ENCODE assay signal across 8 cellular contexts in genomic region chr1:161605762-161606540, GRCh38. TPM values are rescaled to one million over a fixed set of nuclear protein-coding genes. Genes with fewer than 3 reads are reported as not detected.
DNase-seq lines count a peak whose midpoint lies in the region; ATAC-seq and TF ChIP-seq lines count a peak whose summit lies in the region.
"Not testable (repeated sequence)": the region's sequence is repeated elsewhere in the genome, so short reads cannot be mapped to it uniquely, and the experiment has no call there.

No MANE protein-coding gene starts in this region.

- not testable (repeated sequence) for H3K9me3 ChIP-seq in body of pancreas, testis

- not testable (repeated sequence) for TF ChIP-seq CTCF in body of pancreas (IDR thresholded peaks at IDR 0.05); omental fat pad (IDR thresholded peaks at IDR 0.05); testis (IDR thresholded peaks at IDR 0.05)

- 18% methylated on average over 47 of the region's 78 CpGs; no CpG with 5 or more reads in 1 of the 2 donors for WGBS in body of pancreas, 2 donors
- WGBS in testis, 2 donors, result 11 to 15% methylated on average over 26 to 44 of the region's 78 CpGs

- not testable (repeated sequence) for H3K4me1 ChIP-seq in body of pancreas, testis

- H3K36me3 Mint-ChIP-seq in immature natural killer cell, result peaks cover 8 to 35% (median 28%) of the 10 kb centered on the region in 3 donors

- ATAC-seq in HG02642 (IDR thresholded peaks at IDR 0.05; ENCODE audit: poor library complexity, unreplicated experiment) (peak; percentile 57), body of pancreas (peak; percentile 62), omental fat pad (ENCODE audit: low FRiP score) (peak; percentile 94)

- not testable (repeated sequence) for H3K9me3 Mint-ChIP-seq in immature natural killer cell

- H3K36me3 ChIP-seq in body of pancreas (replicated peaks in 1 of 2; ENCODE audit: insufficient read depth in 1 of 2, low read depth in 2 of 2); testis (ENCODE audit: low read depth, missing control alignments): not testable (repeated sequence)

- not testable (repeated sequence) for H3K4me3 ChIP-seq in body of pancreas
- peak overlapping the region in 1 of 2 donors; percentile 31 for H3K4me3 ChIP-seq in testis

- H3K4me1 Mint-ChIP-seq in immature natural killer cell, result peaks cover 4 to 10% of the 10 kb centered on the region in 2 donors

- not testable (repeated sequence) for H3K27ac ChIP-seq in body of pancreas, testis

- peak overlapping the region in 3 of 5 donors; percentile 24 to 55 (median 46) for H3K4me3 Mint-ChIP-seq in immature natural killer cell

- DNase-seq in AG20443 (ENCODE audit: low spot score), result peak; percentile 91
- DNase-seq in activated CD4-positive, alpha-beta T cell treated with anti-CD3 and anti-CD28 coated beads, Interleukin-2, amount 50 U/mL, for 1 hour, result peak; percentile 13
- DNase-seq in body of pancreas, result peak; percentile 9 to 42 (median 27)
- peak; percentile 31 for DNase-seq in fibroblast of peridontal ligament (ENCODE audit: extremely low read depth)
- DNase-seq in immature natural killer cell, result peak in 1 of 3 donors; percentile 7
- peak; percentile 29 for DNase-seq in omental fat pad (ENCODE audit: low spot score)
- peak; percentile 44 for DNase-seq in testis

- H3K27me3 Mint-ChIP-seq in immature natural killer cell (ENCODE audit: low read depth in 3 of 3), result not testable (repeated sequence)

- not testable (repeated sequence) for H3K27me3 ChIP-seq in body of pancreas, testis

- intact Hi-C loops in body of pancreas (cut with DNase I); testis (cut with DNase I; ENCODE audit: low total_unique reads): not testable (repeated sequence)

- TF ChIP-seq POLR2A in body of pancreas (IDR thresholded peaks at IDR 0.05); testis (IDR thresholded peaks at IDR 0.05): not testable (repeated sequence)

- H3K27ac Mint-ChIP-seq in immature natural killer cell, result not testable (repeated sequence)

RNA-seq across cellular contexts. Expression of gene FCGR3B, which starts 25.0 kb away (rescaled TPM):
- not detected for total RNA-seq in body of pancreas
- polyA plus RNA-seq in immature natural killer cell, result 10 to 100 TPM in 1 of 3 donors, 1 to 10 TPM in 2; 6.3 to 14.9 (median 8.8) TPM
- total RNA-seq in omental fat pad, result 10 to 100 TPM in 1 of 4 donors, 1 to 10 TPM in 3; 3.7 to 31.4 (median 5.9) TPM
- under 1 TPM in 1 of 2 donors, not detected in 1; 0.37 TPM for total RNA-seq in testis
- 2.5 TPM for polyA plus RNA-seq in testis (ENCODE audit: insufficient read depth, low read depth, low replicate concordance)

RNA-seq across cellular contexts. Expression of gene FCGR3A, which starts 56.3 kb away (rescaled TPM):
- 1 to 10 TPM in 1 of 2 donors, not detected in 1; 5.2 TPM for total RNA-seq in body of pancreas
- 1,000 to 10,000 TPM in 2 of 3 donors, 100 to 1,000 TPM in 1; 491 to 1,637 (median 1,471) TPM for polyA plus RNA-seq in immature natural killer cell
- 10 to 100 TPM; 27.6 to 44.3 (median 29.4) TPM for total RNA-seq in omental fat pad
- 1 to 10 TPM; 2.0 to 5.5 TPM for total RNA-seq in testis
- polyA plus RNA-seq in testis (ENCODE audit: insufficient read depth, low read depth, low replicate concordance), result 25.7 TPM

RNA-seq across cellular contexts. Expression of gene FCGR2B, which starts 57.0 kb away (rescaled TPM):
- 1 to 10 TPM; 1.3 to 7.8 TPM for total RNA-seq in body of pancreas
- 10 to 100 TPM in 1 of 3 donors, 1 to 10 TPM in 2; 1.9 to 21.0 (median 8.6) TPM for polyA plus RNA-seq in immature natural killer cell
- 10 to 100 TPM; 31.3 to 74.9 (median 42.8) TPM for total RNA-seq in omental fat pad
- total RNA-seq in testis, result 1 to 10 TPM; 1.1 to 5.8 TPM
- 16.1 TPM for polyA plus RNA-seq in testis (ENCODE audit: insufficient read depth, low read depth, low replicate concordance)

Comparison
In these comparisons a context has a peak if more than half of its experiments do, and no peak if none do; other contexts are left out.
1. RNA of gene FCGR3A, which starts 56.3 kb away (total RNA-seq): 27.6 to 44.3 TPM in omental fat pad; 2.0 to 5.5 TPM in testis and 5.2 TPM in body of pancreas; every median in the first group is over 4 times any median in the second.
2. Peak in every context shown above with its lines, with median percentiles within 50 percentile points of each other: ATAC-seq.